ENCODE assay signal across 14 cellular contexts in genomic region chr15:41024141-41024540, GRCh38.
DNase-seq lines count a peak whose midpoint lies in the region; ATAC-seq, FAIRE-seq and TF ChIP-seq lines count a peak whose summit lies in the region.
"Had no signal": no experiment of that assay in that cellular context is flagged by ENCODE, and none has a peak within 500 bp of the region (broad histone marks: within the 10 kb centered on the region; RNA-seq: fewer than 3 reads in every experiment).

No MANE protein-coding gene starts in this region.

- H3K27me3 ChIP-seq in BJ (ENCODE audit: control insufficient read depth, insufficient read depth, low read length) (no peaks in the 10 kb centered on the region), right cardiac atrium (ENCODE audit: control insufficient read depth, insufficient read depth) (no peaks in the 10 kb centered on the region), sigmoid colon (no peaks in the 10 kb centered on the region)

- WGBS in right cardiac atrium: 41% methylated on average over 4 of the region's 4 CpGs
- WGBS in sigmoid colon, 2 donors: 69 to 81% methylated on average over 4 of the region's 4 CpGs

- H3K36me3 ChIP-seq in BJ (ENCODE audit: control insufficient read depth, insufficient read depth, low read length) (0 out of 2 replicates have a peak, but pooled peaks cover 1% of the 10 kb centered on the region), sigmoid colon (peaks cover 0 to 32% (median 16%) of the 10 kb centered on the region in 4 donors)

- POLR2A ChIA-PET in BJ (lab: Charles Lee): interaction anchor here (1.3 kb wide), 1 partner anchor 71 kb away, joined by 4 read pairs; the partner anchor contains the start of gene CHAC1

- peak in 1 of 2 donors; percentile 48 for ATAC-seq in right cardiac atrium
- ATAC-seq in GM21367 (IDR thresholded peaks at IDR 0.05; ENCODE audit: unreplicated experiment): no peak
- ATAC-seq: GM23338, HepG2 had no signal

- H3K9me3 ChIP-seq in right cardiac atrium (ENCODE audit: control insufficient read depth, low read length) (no peaks in the 10 kb centered on the region), sigmoid colon (no peaks in the 10 kb centered on the region)

- CTCF ChIA-PET in BJ (lab: Yijun Ruan, JAX): interaction anchor here (1.1 to 14.5 kb wide), 10 partner anchors 9 to 166 kb away, joined by 4 to 309 read pairs (median 7); partner anchors contain the start of genes DLL4 and VPS18

- H3K4me1 ChIP-seq in right cardiac atrium (ENCODE audit: control insufficient read depth, insufficient read depth, low read length) (peaks cover 2% of the 10 kb centered on the region), sigmoid colon (peaks cover 0 to 35% (median 30%) of the 10 kb centered on the region in 4 donors)

- TF ChIP-seq POLR2A in sigmoid colon (IDR thresholded peaks at IDR 0.05): no peak
- TF ChIP-seq POLR2A in GM12892 (IDR thresholded peaks at IDR 0.05; ENCODE audit: low read depth, low read length): no peak

- TF ChIP-seq EP300 in sigmoid colon (IDR thresholded peaks at IDR 0.05): no peak

- no peak for FAIRE-seq in GM12892 (lab: Jason Lieb, UNC)
- FAIRE-seq: HepG2 had no signal

- H3K4me3 ChIP-seq in BJ (ENCODE audit: low read depth, low read length) (no peak overlapping the region), right cardiac atrium (ENCODE audit: low read length) (no peak overlapping the region), sigmoid colon (no peak overlapping the region)
- H3K4me3 ChIP-seq: GM23338 had no signal

- peak overlapping the region; percentile 15 for H3K27ac ChIP-seq in right cardiac atrium (ENCODE audit: low read length)
- peak overlapping the region; percentile 48 to 80 (median 74) for H3K27ac ChIP-seq in sigmoid colon

- TF ChIP-seq CTCF in BJ (IDR thresholded peaks at IDR 0.05; ENCODE audit: insufficient read depth, low read depth, low read length) (no peak), sigmoid colon (IDR thresholded peaks at IDR 0.05) (no peak)

- peak; percentile 51 for DNase-seq in BJ (ENCODE audit: low read depth)
- peak; percentile 91 for DNase-seq in amniotic epithelial cell (ENCODE audit: low read depth)
- no peak for DNase-seq in right cardiac atrium
- no peak for DNase-seq in sigmoid colon
- DNase-seq in GM12892 (ENCODE audit: insufficient read length): no peak
- no peak for DNase-seq in NCI-H187 (lab: John Stamatoyannopoulos, UW)
- DNase-seq in GDM1 (lab: John Stamatoyannopoulos, UW): no peak
- DNase-seq: activated CD4-positive, alpha-beta T cell treated with anti-CD3 and anti-CD28 coated beads for 4 hours; activated gamma-delta T cell treated with Interleukin-2 at 50 U/mL for 16 hours; CD4-positive, alpha-beta T cell; retina had no signal

- intact Hi-C loops in right cardiac atrium (cut with DNase I) (loop anchor here in 3 of 4 donors (5.0 to 10.0 kb wide), 3 partner anchors 117 to 151 kb away; no protein-coding TSS in a partner anchor), sigmoid colon (cut with DNase I) (loop anchor here (10.0 kb wide), 1 partner anchor 161 kb away; no protein-coding TSS in a partner anchor)

Comparison
In these comparisons a context has a peak if more than half of its experiments do, and no peak if none do; other contexts are left out.
1. DNase-seq: peak in BJ (single experiment) and amniotic epithelial cell (single experiment); none in right cardiac atrium (0 of 3), sigmoid colon (single experiment), GM12892 (single experiment), NCI-H187 (0 of 2) and GDM1 (single experiment).